In genomic region chr22:49262167-49262566, GRCh38 we compare ENCODE assay signal across 15 cellular contexts.
DNase-seq lines count a peak whose midpoint lies in the region; ATAC-seq and TF ChIP-seq lines count a peak whose summit lies in the region.
"Had no signal": no experiment of that assay in that cellular context is flagged by ENCODE, and none has a peak within 500 bp of the region (broad histone marks: within the 10 kb centered on the region; RNA-seq: fewer than 3 reads in every experiment).

No MANE protein-coding gene starts in this region.

- H3K9me3 Mint-ChIP-seq in stimulated activated memory B cell treated with anti-CD40 and anti-IgM and Interleukin-4, amounts not matched to agents 10 μg/mL and 1 μg/mL and 100 μg/mL, for 72 hours, result peaks cover 5% of the 10 kb centered on the region
- H3K9me3 Mint-ChIP-seq: CD8-positive, alpha-beta T cell had no signal

- H3K4me1 Mint-ChIP-seq in stimulated activated memory B cell treated with anti-CD40 and anti-IgM and Interleukin-4, amounts not matched to agents 10 μg/mL and 1 μg/mL and 100 μg/mL, for 72 hours, result no peaks in the 10 kb centered on the region
- H3K4me1 Mint-ChIP-seq: CD14-positive monocyte had no signal

- no peak overlapping the region for H3K27ac Mint-ChIP-seq in stimulated activated memory B cell treated with anti-CD40 and anti-IgM and Interleukin-4, amounts not matched to agents 10 μg/mL and 1 μg/mL and 100 μg/mL, for 72 hours
- H3K27ac Mint-ChIP-seq: CD14-positive monocyte; CD8-positive, alpha-beta T cell had no signal

- DNase-seq in activated CD4-positive, CD25-positive, alpha-beta regulatory T cell treated with anti-CD3 and anti-CD28 coated beads, Interleukin-2, amount 50 U/mL, for 72 hours, result peak; percentile 4
- no peak for DNase-seq in activated CD4-positive, CD25-positive, alpha-beta regulatory T cell (lab: John Stamatoyannopoulos, UW)
- DNase-seq in mesenteric fat pad (ENCODE audit: low spot score) (peak; percentile 78), T1000 (lab: John Stamatoyannopoulos, UW) (no peak), DMS153 treated with DMSO at 0.1 percent for 48 hours (lab: John Stamatoyannopoulos, UW; ENCODE audit: unreplicated experiment) (no peak)
- DNase-seq: CD8-positive, alpha-beta T cell; COR-L47; DMS53; GF-D8; GOT3; IMR-90 had no signal

- H3K36me3 Mint-ChIP-seq in stimulated activated memory B cell treated with anti-CD40 and anti-IgM and Interleukin-4, amounts not matched to agents 10 μg/mL and 1 μg/mL and 100 μg/mL, for 72 hours, result no peaks in the 10 kb centered on the region
- H3K36me3 Mint-ChIP-seq: CD14-positive monocyte; CD8-positive, alpha-beta T cell had no signal

- H3K27me3 Mint-ChIP-seq in stimulated activated memory B cell treated with anti-CD40 and anti-IgM and Interleukin-4, amounts not matched to agents 10 μg/mL and 1 μg/mL and 100 μg/mL, for 72 hours, result peaks cover 15% of the 10 kb centered on the region

- ATAC-seq in stimulated activated memory B cell treated with anti-CD40 and anti-IgM and Interleukin-4, amounts not matched to agents 10 μg/mL and 1 μg/mL and 100 μg/mL, for 72 hours, result peak; percentile 19
- no peak for ATAC-seq in GM19455 (IDR thresholded peaks at IDR 0.05; ENCODE audit: unreplicated experiment)
- no peak for ATAC-seq in SK-N-SH treated with all-trans-retinoic acid at 6 μM for 48 hours
- ATAC-seq: CD8-positive, alpha-beta T cell had no signal

- no peak overlapping the region for H3K4me3 Mint-ChIP-seq in stimulated activated memory B cell treated with anti-CD40 and anti-IgM and Interleukin-4, amounts not matched to agents 10 μg/mL and 1 μg/mL and 100 μg/mL, for 72 hours
- H3K4me3 Mint-ChIP-seq: CD14-positive monocyte; CD8-positive, alpha-beta T cell had no signal

TF ChIP-seq in SK-N-SH treated with all-trans-retinoic acid at 6 μM for 48 hours, 23 proteins besides CTCF, POLR2A, EP300 and RAD21:
- TF ChIP-seq ZC3H10 (CRISPR knock-in tag; IDR thresholded peaks at IDR 0.05) (no peak), ZFP30 (CRISPR knock-in tag; IDR thresholded peaks at IDR 0.05) (no peak), ZFP3 (CRISPR knock-in tag; IDR thresholded peaks at IDR 0.05) (no peak), CREB5 (CRISPR knock-in tag; IDR thresholded peaks at IDR 0.05; ENCODE audit: low read depth) (no peak), BACH2 (CRISPR knock-in tag; IDR thresholded peaks at IDR 0.05; ENCODE audit: borderline replicate concordance) (no peak), POU6F1 (CRISPR knock-in tag; IDR thresholded peaks at IDR 0.05; ENCODE audit: borderline replicate concordance, low read depth) (no peak), SNAI2 (CRISPR knock-in tag; IDR thresholded peaks at IDR 0.05) (no peak), PATZ1 (CRISPR knock-in tag; IDR thresholded peaks at IDR 0.05; ENCODE audit: borderline replicate concordance) (no peak), OSR1 (CRISPR knock-in tag; IDR thresholded peaks at IDR 0.05) (no peak), ARNTL (CRISPR knock-in tag; IDR thresholded peaks at IDR 0.05; ENCODE audit: borderline replicate concordance, low read depth) (no peak), ZNF70 (CRISPR knock-in tag; IDR thresholded peaks at IDR 0.05) (no peak), TOX (CRISPR knock-in tag; IDR thresholded peaks at IDR 0.05; ENCODE audit: borderline replicate concordance) (no peak), TSHZ2 (CRISPR knock-in tag; IDR thresholded peaks at IDR 0.05) (no peak)

Comparison
In these comparisons a context has a peak if more than half of its experiments do, and no peak if none do; other contexts are left out.
1. DNase-seq: peak in activated CD4-positive, CD25-positive, alpha-beta regulatory T cell treated with anti-CD3 and anti-CD28 coated beads, Interleukin-2, amount 50 U/mL, for 72 hours (single experiment) and mesenteric fat pad (single experiment); none in activated CD4-positive, CD25-positive, alpha-beta regulatory T cell (0 of 4), T1000 (single experiment) and DMS153 treated with DMSO at 0.1 percent for 48 hours (single experiment).